ENCODE assay signal across 1 cellular context in genomic region chr2:119488245-119489182, GRCh38.
TF ChIP-seq lines count a peak whose summit lies in the region.

No MANE protein-coding gene starts in this region.

TF ChIP-seq in WTC11, 78 proteins besides CTCF, POLR2A, EP300 and RAD21 (continued from another document):
- no peak for TF ChIP-seq HMGA2 (CRISPR knock-in tag; IDR thresholded peaks at IDR 0.05)
- TF ChIP-seq TCF7 (CRISPR knock-in tag; IDR thresholded peaks at IDR 0.05; ENCODE audit: low read depth): no peak
- TF ChIP-seq MYBL2 (CRISPR knock-in tag; IDR thresholded peaks at IDR 0.05): no peak
